In genomic region chr16:87661561-87661960, GRCh38 we compare ENCODE assay signal across 9 cellular contexts. TPM values are rescaled to one million over a fixed set of nuclear protein-coding genes. Genes with fewer than 3 reads are reported as not detected.
DNase-seq lines count a peak whose midpoint lies in the region; ATAC-seq and TF ChIP-seq lines count a peak whose summit lies in the region.
"Had no signal": no experiment of that assay in that cellular context is flagged by ENCODE, and none has a peak within 500 bp of the region (broad histone marks: within the 10 kb centered on the region; RNA-seq: fewer than 3 reads in every experiment).

No MANE protein-coding gene starts in this region.

- CTCF ChIA-PET in activated CD4-positive, alpha-beta T cell treated with anti-CD3 and anti-CD28 coated beads for 36 hours (lab: Charles Lee) = no interaction called here
- CTCF ChIA-PET in T-cell (lab: Charles Lee) = no interaction called here

- DNase-seq in activated CD4-positive, alpha-beta T cell treated with anti-CD3 and anti-CD28 coated beads for 36 hours = peak; percentile 58
- no peak for DNase-seq in activated CD4-positive, alpha-beta T cell treated with anti-CD3 and anti-CD28 coated beads for 4 hours
- peak in 20 of 34 experiments; percentile 1 to 26 (median 14) for DNase-seq in T-cell
- DNase-seq in fibroblast of lung (ENCODE audit: low read depth in 2 of 2) = peak; percentile 29 to 41
- DNase-seq in smooth muscle cell (lab: John Stamatoyannopoulos, UW; ENCODE audit: unreplicated experiment) = peak; percentile 39
- no peak for DNase-seq in NCI-H526 (lab: John Stamatoyannopoulos, UW)
- DNase-seq in midbrain (lab: John Stamatoyannopoulos, UW) = no peak

- POLR2A ChIA-PET in activated CD4-positive, alpha-beta T cell treated with anti-CD3 and anti-CD28 coated beads for 36 hours (lab: Charles Lee) = no interaction called here
- POLR2A ChIA-PET in T-cell (lab: Charles Lee) = no interaction called here

- no peaks in the 10 kb centered on the region for H3K4me1 Mint-ChIP-seq in activated CD4-positive, alpha-beta T cell treated with anti-CD3 and anti-CD28 coated beads for 36 hours
- peaks cover 0 to 4% (median 0%) of the 10 kb centered on the region in 3 donors for H3K4me1 Mint-ChIP-seq in T-cell

- no peak overlapping the region for H3K4me3 ChIP-seq in fibroblast of lung (replicated peaks in 1 of 4; ENCODE audit: control extremely low read depth in 1 of 4, insufficient read depth in 1 of 4, low read depth in 3 of 4, low read length in 4 of 4)
- no peak overlapping the region for H3K4me3 ChIP-seq in smooth muscle cell

- H3K36me3 Mint-ChIP-seq in activated CD4-positive, alpha-beta T cell treated with anti-CD3 and anti-CD28 coated beads for 36 hours (ENCODE audit: low read depth) = no peaks in the 10 kb centered on the region
- no peaks in the 10 kb centered on the region for H3K36me3 Mint-ChIP-seq in T-cell

- WGBS in smooth muscle cell (ENCODE audit: low lambda C conversion rate) = 22% methylated on average over 16 of the region's 16 CpGs

- ATAC-seq in activated CD4-positive, alpha-beta T cell treated with anti-CD3 and anti-CD28 coated beads for 36 hours = peak; percentile 39
- peak in 1 of 4 experiments; percentile 47 for ATAC-seq in T-cell (replicated peaks in 1 of 4)
- no peak for ATAC-seq in HG02759 (IDR thresholded peaks at IDR 0.05; ENCODE audit: unreplicated experiment)

- H3K27ac Mint-ChIP-seq in activated CD4-positive, alpha-beta T cell treated with anti-CD3 and anti-CD28 coated beads for 36 hours = no peak overlapping the region
- H3K27ac Mint-ChIP-seq in T-cell = no peak overlapping the region

- no peak overlapping the region for H3K9ac ChIP-seq in fibroblast of lung (ENCODE audit: insufficient read depth, low read length)
- H3K9ac ChIP-seq in smooth muscle cell (ENCODE audit: low read depth) = no peak overlapping the region

- intact Hi-C loops in activated CD4-positive, alpha-beta T cell treated with anti-CD3 and anti-CD28 coated beads for 36 hours (cut with DNase I, micrococcal nuclease) = no loop called here

- H3K79me2 ChIP-seq in fibroblast of lung (ENCODE audit: control insufficient read depth, insufficient read depth, low read length) (no peaks in the 10 kb centered on the region), smooth muscle cell (ENCODE audit: low read depth) (no peaks in the 10 kb centered on the region)

- TF ChIP-seq CTCF in fibroblast of lung (conservative IDR thresholded peaks at IDR 0.05 in 1 of 2, IDR thresholded peaks at IDR 0.05 in 1 of 2; ENCODE audit: low read depth in 1 of 2, low read length in 2 of 2) = no peak
- TF ChIP-seq CTCF in smooth muscle cell (IDR thresholded peaks at IDR 0.05; ENCODE audit: borderline replicate concordance, insufficient read depth, poor library complexity, severe bottlenecking) = no peak

- peaks cover 6% of the 10 kb centered on the region for H3K27me3 Mint-ChIP-seq in activated CD4-positive, alpha-beta T cell treated with anti-CD3 and anti-CD28 coated beads for 36 hours
- H3K27me3 Mint-ChIP-seq in T-cell = peaks cover 4 to 29% of the 10 kb centered on the region in 2 donors

- H3K4me2 ChIP-seq in fibroblast of lung (ENCODE audit: extremely low read depth, insufficient read depth, low read length) = no peak overlapping the region
- H3K4me2 ChIP-seq in smooth muscle cell = no peak overlapping the region

- H3K27ac ChIP-seq in fibroblast of lung (ENCODE audit: insufficient read depth, low read length) (no peak overlapping the region), smooth muscle cell (ENCODE audit: low read depth) (no peak overlapping the region)

- H3K27me3 ChIP-seq in fibroblast of lung (ENCODE audit: control insufficient read depth, insufficient read depth, low read length) (peaks cover under 1% of the 10 kb centered on the region), smooth muscle cell (ENCODE audit: low read depth) (no peaks in the 10 kb centered on the region)

- H3F3A ChIP-seq in smooth muscle cell (ENCODE audit: low read depth) = no peaks in the 10 kb centered on the region

- H3K9me3 ChIP-seq in fibroblast of lung (ENCODE audit: control insufficient read depth, insufficient read depth, low read depth, low read length) (no peaks in the 10 kb centered on the region), smooth muscle cell (replicated peaks; ENCODE audit: low read depth) (no peaks in the 10 kb centered on the region)

- H4K20me1 ChIP-seq in fibroblast of lung (ENCODE audit: control insufficient read depth, extremely low read depth, insufficient read depth, low read length) = no peaks in the 10 kb centered on the region
- peaks cover 17% of the 10 kb centered on the region for H4K20me1 ChIP-seq in smooth muscle cell (ENCODE audit: low read depth)

- H3K36me3 ChIP-seq in fibroblast of lung (ENCODE audit: control insufficient read depth, insufficient read depth, low read length) (no peaks in the 10 kb centered on the region), smooth muscle cell (ENCODE audit: low read depth) (no peaks in the 10 kb centered on the region)

- H3K4me3 Mint-ChIP-seq in activated CD4-positive, alpha-beta T cell treated with anti-CD3 and anti-CD28 coated beads for 36 hours = no peak overlapping the region
- H3K4me3 Mint-ChIP-seq in T-cell = no peak overlapping the region

- no peak overlapping the region for H2AFZ ChIP-seq in fibroblast of lung (ENCODE audit: low read length)
- H2AFZ ChIP-seq in smooth muscle cell (ENCODE audit: low read depth) = no peak overlapping the region

- H3K4me1 ChIP-seq in fibroblast of lung (ENCODE audit: control insufficient read depth, extremely low read depth, insufficient read depth, low read length) (no peaks in the 10 kb centered on the region), smooth muscle cell (ENCODE audit: low read depth) (no peaks in the 10 kb centered on the region)

- H3K9me3 Mint-ChIP-seq in activated CD4-positive, alpha-beta T cell treated with anti-CD3 and anti-CD28 coated beads for 36 hours (ENCODE audit: low read depth) = no peaks in the 10 kb centered on the region
- H3K9me3 Mint-ChIP-seq in T-cell = no peaks in the 10 kb centered on the region

RNA-seq across cellular contexts. Expression of gene JPH3, which starts 59.3 kb away (rescaled TPM):
- under 1 TPM; 0.14 to 0.19 TPM for total RNA-seq in activated CD4-positive, alpha-beta T cell treated with anti-CD3 and anti-CD28 coated beads for 36 hours
- total RNA-seq in T-cell (not detected), fibroblast of lung (not detected in 2 replicates), smooth muscle cell (2.4 and 4.9 TPM in 2 replicates)
- polyA plus RNA-seq in fibroblast of lung (0.01 TPM in 1 of 2 replicates, not detected in the other), smooth muscle cell (2.1 and 4.3 TPM in 2 replicates)
- polyA plus RNA-seq in fibroblast of lung (2012) = not detected in 2 replicates
- polyA minus RNA-seq in fibroblast of lung (ENCODE audit: low replicate concordance) = 0.12 TPM in 1 of 2 replicates, not detected in the other
- total RNA-seq: mononuclear cell had no signal

Comparison
In these comparisons a context has a peak if more than half of its experiments do, and no peak if none do; other contexts are left out.
1. DNase-seq: peak in activated CD4-positive, alpha-beta T cell treated with anti-CD3 and anti-CD28 coated beads for 36 hours (single experiment), T-cell (20 of 34), fibroblast of lung (2 of 2) and smooth muscle cell (single experiment); none in activated CD4-positive, alpha-beta T cell treated with anti-CD3 and anti-CD28 coated beads for 4 hours (0 of 2), NCI-H526 (0 of 2) and midbrain (single experiment).